1 cellular context compared by ENCODE assay signal in genomic region chr10:129965418-129965793, GRCh38.
TF ChIP-seq lines count a peak whose summit lies in the region.

No MANE protein-coding gene starts in this region.

TF ChIP-seq in WTC11, 78 proteins besides CTCF, POLR2A, EP300 and RAD21 (continued from another document):
- TF ChIP-seq, protein P1, sequence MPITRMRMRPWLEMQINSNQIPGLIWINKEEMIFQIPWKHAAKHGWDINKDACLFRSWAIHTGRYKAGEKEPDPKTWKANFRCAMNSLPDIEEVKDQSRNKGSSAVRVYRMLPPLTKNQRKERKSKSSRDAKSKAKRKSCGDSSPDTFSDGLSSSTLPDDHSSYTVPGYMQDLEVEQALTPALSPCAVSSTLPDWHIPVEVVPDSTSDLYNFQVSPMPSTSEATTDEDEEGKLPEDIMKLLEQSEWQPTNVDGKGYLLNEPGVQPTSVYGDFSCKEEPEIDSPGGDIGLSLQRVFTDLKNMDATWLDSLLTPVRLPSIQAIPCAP (CRISPR knock-in tag; IDR thresholded peaks at IDR 0.05), result no peak
- TF ChIP-seq MLX (CRISPR knock-in tag; IDR thresholded peaks at IDR 0.05) (no peak), ZNF423 (CRISPR knock-in tag; IDR thresholded peaks at IDR 0.05) (no peak), FOXJ3 (CRISPR knock-in tag; IDR thresholded peaks at IDR 0.05; ENCODE audit: borderline replicate concordance) (no peak), USF1 (CRISPR knock-in tag; IDR thresholded peaks at IDR 0.05) (no peak)
